ENCODE assay signal across 26 cellular contexts in genomic region chr1:7654725-7655124, GRCh38.
"Had no signal": no experiment of that assay in that cellular context is flagged by ENCODE, and none has a peak within 500 bp of the region (broad histone marks: within the 10 kb centered on the region; RNA-seq: fewer than 3 reads in every experiment).

No MANE protein-coding gene starts in this region.

- H3K27ac ChIP-seq: dorsolateral prefrontal cortex, epithelial cell of prostate, gastrocnemius medialis, lower lobe of right lung, prostate gland, right atrium auricular region, suprapubic skin, thyroid gland had no signal

- H3K9me3 Mint-ChIP-seq: natural killer cell; stimulated activated naive CD8-positive, alpha-beta T cell treated with anti-CD3 and anti-CD28 coated beads, Interleukin-15, amount 100 ng/mL, for 72 hours had no signal

- H3K27me3 Mint-ChIP-seq: stimulated activated naive CD8-positive, alpha-beta T cell treated with anti-CD3 and anti-CD28 coated beads, Interleukin-15, amount 100 ng/mL, for 72 hours had no signal

- FAIRE-seq: colon, keratinocyte had no signal

- H3K27me3 ChIP-seq: dorsolateral prefrontal cortex, gastrocnemius medialis, right atrium auricular region, thyroid gland had no signal

- H3K36me3 Mint-ChIP-seq: natural killer cell had no signal

- H3K4me1 Mint-ChIP-seq: natural killer cell; stimulated activated naive CD8-positive, alpha-beta T cell treated with anti-CD3 and anti-CD28 coated beads, Interleukin-15, amount 100 ng/mL, for 72 hours had no signal

- H3K4me3 Mint-ChIP-seq: natural killer cell; stimulated activated naive CD8-positive, alpha-beta T cell treated with anti-CD3 and anti-CD28 coated beads, Interleukin-15, amount 100 ng/mL, for 72 hours had no signal

- H3K27ac Mint-ChIP-seq: natural killer cell; stimulated activated naive CD8-positive, alpha-beta T cell treated with anti-CD3 and anti-CD28 coated beads, Interleukin-15, amount 100 ng/mL, for 72 hours had no signal

- H3K36me3 ChIP-seq: gastrocnemius medialis, lower lobe of right lung, prostate gland, right atrium auricular region, suprapubic skin, thyroid gland had no signal

- DNase-seq: dorsolateral prefrontal cortex; effector CD4-positive, alpha-beta T cell; foreskin fibroblast; gastrocnemius medialis; head of caudate nucleus; left ventricle myocardium superior; lower lobe of right lung; natural killer cell; nucleus accumbens; stimulated activated CD4-positive, alpha-beta T cell treated with anti-CD3 and anti-CD28 coated beads, Interleukin-12 subunit alpha, Interleukin-12 subunit beta, amount 100 ng/mL, for 4 hours; stimulated activated CD4-positive, alpha-beta T cell treated with anti-CD3 and anti-CD28 coated beads, Interleukin-1b, Interleukin-23, amount 100 ng/mL, for 48 hours; stimulated activated CD4-positive, alpha-beta T cell treated with anti-CD3 and anti-CD28 coated beads, Interleukin-4, amount 100 ng/mL, for 1 hour; stimulated activated CD8-positive, alpha-beta memory T cell treated with anti-CD3 and anti-CD28 coated beads, Interleukin-4, amount 100 ng/mL, for 48 hours; stimulated activated naive CD4-positive, alpha-beta T cell; stimulated activated naive CD8-positive, alpha-beta T cell treated with anti-CD3 and anti-CD28 coated beads, Interleukin-15, amount 100 ng/mL, for 72 hours; thyroid gland; trophoblast cell had no signal

- H3K4me2 ChIP-seq: smooth muscle cell had no signal

- H3K4me3 ChIP-seq: dorsolateral prefrontal cortex, gastrocnemius medialis, lower lobe of right lung, prostate gland, right atrium auricular region, smooth muscle cell, suprapubic skin, thyroid gland had no signal

- H3K9me3 ChIP-seq: gastrocnemius medialis, lower lobe of right lung, prostate gland, right atrium auricular region, suprapubic skin, thyroid gland had no signal

- ATAC-seq: esophagus mucosa; gastrocnemius medialis; left ventricle myocardium superior; lower lobe of right lung; sciatic nerve; stimulated activated naive CD8-positive, alpha-beta T cell treated with anti-CD3 and anti-CD28 coated beads, Interleukin-15, amount 100 ng/mL, for 72 hours had no signal

- H3K4me1 ChIP-seq: gastrocnemius medialis, prostate gland, suprapubic skin had no signal
